Comparison of ENCODE assay signal across 1 cellular context in genomic region chr11:450809-451451, GRCh38.
TF ChIP-seq lines count a peak whose summit lies in the region.

No MANE protein-coding gene starts in this region.

TF ChIP-seq in GM12878, 131 proteins besides CTCF, POLR2A, EP300 and RAD21:
- peak; percentile 40; the same call in 1 of the 2 replicates for TF ChIP-seq PKNOX1 (IDR thresholded peaks at IDR 0.05)
- TF ChIP-seq MTA2 (IDR thresholded peaks at IDR 0.05; ENCODE audit: low read depth): no peak
- no peak for TF ChIP-seq TBL1XR1 (IDR thresholded peaks at IDR 0.05; ENCODE audit: low read depth, low read length)
- TF ChIP-seq ATF2 (IDR thresholded peaks at IDR 0.05; ENCODE audit: low read length): no peak
- TF ChIP-seq SMARCA5 (IDR thresholded peaks at IDR 0.05): no peak
- TF ChIP-seq MLLT1 (IDR thresholded peaks at IDR 0.05): peak; percentile 56; the same call in 1 of the 2 replicates
- peak in 1 of 2 experiments; percentile 23; a peak in 1 of 4 replicates for TF ChIP-seq IKZF2 (IDR thresholded peaks at IDR 0.05)
- no peak for TF ChIP-seq ASH2L (IDR thresholded peaks at IDR 0.05; ENCODE audit: borderline replicate concordance, low read depth)
- no peak for TF ChIP-seq NRF1 (conservative IDR thresholded peaks at IDR 0.05; ENCODE audit: low read depth, low read length)
- no peak for TF ChIP-seq CBX3 (IDR thresholded peaks at IDR 0.05; ENCODE audit: borderline replicate concordance, low read depth)
- TF ChIP-seq CREM (IDR thresholded peaks at IDR 0.05; ENCODE audit: low read depth): no peak
- TF ChIP-seq USF1 (IDR thresholded peaks at IDR 0.05; ENCODE audit: borderline replicate concordance, extremely low read length, insufficient read depth, low read depth, low read length): peak; percentile 55
- TF ChIP-seq KDM1A (IDR thresholded peaks at IDR 0.05; ENCODE audit: borderline replicate concordance): no peak
- no peak for TF ChIP-seq CREB1 (IDR thresholded peaks at IDR 0.05; ENCODE audit: low read depth)
- no peak for TF ChIP-seq EZH2 (IDR thresholded peaks at IDR 0.05; ENCODE audit: borderline replicate concordance, control insufficient read depth, low read depth, low read length)
- TF ChIP-seq RUNX3 (IDR thresholded peaks at IDR 0.05; ENCODE audit: low read length): peak; percentile 72
- no peak for TF ChIP-seq RBBP5 (conservative IDR thresholded peaks at IDR 0.05)
- TF ChIP-seq BACH1 (IDR thresholded peaks at IDR 0.05; ENCODE audit: borderline replicate concordance): no peak
- no peak for TF ChIP-seq ZNF217 (IDR thresholded peaks at IDR 0.05)
- TF ChIP-seq ZNF274 (IDR thresholded peaks at IDR 0.05; ENCODE audit: insufficient read depth, insufficient read length): no peak
- no peak for TF ChIP-seq PAX8 (IDR thresholded peaks at IDR 0.05)
- TF ChIP-seq NR2F1 (conservative IDR thresholded peaks at IDR 0.05): no peak
- TF ChIP-seq NR2C2 (IDR thresholded peaks at IDR 0.05; ENCODE audit: borderline replicate concordance, control insufficient read depth, insufficient read length, low read depth): no peak
- TF ChIP-seq MTA3 (IDR thresholded peaks at IDR 0.05; ENCODE audit: borderline replicate concordance, low read length): no peak
- 0 out of 2 replicates have a peak, but pooled peaks have one; percentile 31 for TF ChIP-seq HDGF (IDR thresholded peaks at IDR 0.05)
- no peak for TF ChIP-seq SRF (IDR thresholded peaks at IDR 0.05; ENCODE audit: low read depth in 2 of 2, low read length in 2 of 2)
- no peak for TF ChIP-seq MXI1 (IDR thresholded peaks at IDR 0.05; ENCODE audit: low read depth, low read length)
- TF ChIP-seq IRF4 (IDR thresholded peaks at IDR 0.05; ENCODE audit: low read depth, low read length): no peak
- TF ChIP-seq MEF2A (IDR thresholded peaks at IDR 0.05; ENCODE audit: insufficient read depth, low read depth, low read length): no peak
- TF ChIP-seq IRF5 (IDR thresholded peaks at IDR 0.05; ENCODE audit: borderline replicate concordance): no peak
- no peak for TF ChIP-seq ZNF384 (IDR thresholded peaks at IDR 0.05; ENCODE audit: borderline replicate concordance, low read depth, low read length)
- TF ChIP-seq YY1 (IDR thresholded peaks at IDR 0.05; ENCODE audit: low read depth, low read length): 0 out of 2 replicates have a peak, but pooled peaks have one; percentile 30
